17 cellular contexts compared by ENCODE assay signal in genomic region chr10:68899186-68899745, GRCh38. TPM values are rescaled to one million over a fixed set of nuclear protein-coding genes. Genes with fewer than 3 reads are reported as not detected.
DNase-seq lines count a peak whose midpoint lies in the region; ATAC-seq and TF ChIP-seq lines count a peak whose summit lies in the region.
"Had no signal": no experiment of that assay in that cellular context is flagged by ENCODE, and none has a peak within 500 bp of the region (broad histone marks: within the 10 kb centered on the region; RNA-seq: fewer than 3 reads in every experiment).

No MANE protein-coding gene starts in this region.

- H3K27me3 ChIP-seq in DND-41 (ENCODE audit: insufficient read depth, low read length, poor library complexity) = no peaks in the 10 kb centered on the region
- H3K27me3 ChIP-seq in neuronal stem cell (ENCODE audit: control insufficient read depth in 3 of 3, insufficient read depth in 3 of 3, low read depth in 1 of 3, low read length in 3 of 3) = no peaks in the 10 kb centered on the region
- no peaks in the 10 kb centered on the region for H3K27me3 ChIP-seq in Karpas-422 (ENCODE audit: low read length)
- H3K27me3 ChIP-seq: tibial artery had no signal

- no peak overlapping the region for H3K4ac ChIP-seq in neuronal stem cell (ENCODE audit: low read length)

- no peak overlapping the region for H3K9ac ChIP-seq in DND-41 (ENCODE audit: low read depth, low read length)
- no peak overlapping the region for H3K9ac ChIP-seq in neuronal stem cell (ENCODE audit: low read depth, low read length, poor library complexity)
- H3K9ac ChIP-seq in Karpas-422 (ENCODE audit: low read length) = no peak overlapping the region

- H3K18ac ChIP-seq in neuronal stem cell (ENCODE audit: low read length) = no peak overlapping the region

- WGBS in neuronal stem cell (ENCODE audit: extremely low coverage in 2 of 2, insufficient read length in 2 of 2, insufficient replicate concordance in 1 of 2), 2 donors = no CpG with 5 or more reads among the region's 8 CpGs

- peaks cover 32% of the 10 kb centered on the region for H3K79me2 ChIP-seq in DND-41 (ENCODE audit: insufficient read depth, low read length)
- peaks cover 31% of the 10 kb centered on the region for H3K79me2 ChIP-seq in Karpas-422 (ENCODE audit: low read length)

- no peak overlapping the region for H2BK12ac ChIP-seq in neuronal stem cell (ENCODE audit: low read length)

- no peak overlapping the region for H3K14ac ChIP-seq in neuronal stem cell (ENCODE audit: low read length)

- no peak overlapping the region for H2BK5ac ChIP-seq in neuronal stem cell (ENCODE audit: low read length)

- DNase-seq in NCI-H2227 treated with DMSO at 0.1 percent for 48 hours (lab: John Stamatoyannopoulos, UW) (peak; percentile 11), NCI-H2227 (lab: John Stamatoyannopoulos, UW; ENCODE audit: unreplicated experiment) (no peak), DND-41 (no peak), natural killer cell (no peak), neuronal stem cell (ENCODE audit: low spot score) (no peak), NCI-H526 treated with DMSO at 0.1 percent for 48 hours (lab: John Stamatoyannopoulos, UW) (no peak), Karpas-422 (no peak)
- no peak for DNase-seq in activated T-helper 2 cell treated with anti-CD3 and anti-CD28 coated beads, Interferon-gamma antibody, Interleukin-2, Interleukin-4, amounts not matched to agents 10 μg/mL and 5 μg/mL and 100 μg/mL, durations not matched to agents 14 hours and 24 hours and 36 hours (ENCODE audit: low spot score)
- DNase-seq: activated CD8-positive, alpha-beta memory T cell treated with anti-CD3 and anti-CD28 coated beads, Interleukin-2, amount 50 U/mL, for 4 hours; C1 segment of cervical spinal cord; NCI-H187 treated with DMSO at 0.1 percent for 48 hours; occipital lobe; PC-9; stimulated activated CD4-positive, alpha-beta T cell treated with anti-CD3 and anti-CD28 coated beads, Interleukin-2, amount 100 ng/mL, for 48 hours; tibial artery had no signal

- TF ChIP-seq CTCF in DND-41 (IDR thresholded peaks at IDR 0.05; ENCODE audit: borderline replicate concordance, extremely low read depth, low read length, poor library complexity, severe bottlenecking) (no peak), natural killer cell (IDR thresholded peaks at IDR 0.05) (no peak)

- H3K79me1 ChIP-seq in neuronal stem cell (ENCODE audit: low read depth, low read length) = no peaks in the 10 kb centered on the region

- no peak overlapping the region for H3K4me2 ChIP-seq in DND-41 (ENCODE audit: insufficient read depth, low read length)
- no peak overlapping the region for H3K4me2 ChIP-seq in neuronal stem cell (ENCODE audit: insufficient read depth, low read length, poor library complexity, severe bottlenecking)
- no peak overlapping the region for H3K4me2 ChIP-seq in Karpas-422 (ENCODE audit: low read depth, low read length, poor library complexity, severe bottlenecking)

- no peak overlapping the region for H2AK5ac ChIP-seq in neuronal stem cell (ENCODE audit: low read depth, low read length)

- H3K4me3 ChIP-seq in DND-41 (ENCODE audit: low read depth in 1 of 2, low read length in 2 of 2) (no peak overlapping the region), neuronal stem cell (ENCODE audit: low read length in 2 of 2) (no peak overlapping the region), Karpas-422 (ENCODE audit: low read length) (no peak overlapping the region)

- no peaks in the 10 kb centered on the region for H3K9me3 ChIP-seq in DND-41 (ENCODE audit: insufficient read depth, low read length, severe bottlenecking)
- no peaks in the 10 kb centered on the region for H3K9me3 ChIP-seq in neuronal stem cell (replicated peaks in 1 of 2; ENCODE audit: control insufficient read depth in 2 of 2, insufficient read depth in 1 of 2, low read depth in 1 of 2, low read length in 2 of 2)
- no peaks in the 10 kb centered on the region for H3K9me3 ChIP-seq in Karpas-422 (ENCODE audit: low read length)
- H3K9me3 ChIP-seq: tibial artery had no signal

- no peak overlapping the region for H3K23ac ChIP-seq in neuronal stem cell (ENCODE audit: low read depth, low read length, poor library complexity)

- no peak overlapping the region for H2BK15ac ChIP-seq in neuronal stem cell (ENCODE audit: low read length)

- peak overlapping the region; percentile 75; the same call in 1 of the 2 replicates for H2AFZ ChIP-seq in DND-41 (ENCODE audit: low read depth, low read length)
- no peak overlapping the region for H2AFZ ChIP-seq in neuronal stem cell (ENCODE audit: low read length)
- H2AFZ ChIP-seq in Karpas-422 (ENCODE audit: low read length) = no peak overlapping the region
- H2AFZ ChIP-seq: PC-9 had no signal

- no peak overlapping the region for H4K91ac ChIP-seq in neuronal stem cell (ENCODE audit: low read depth, low read length, poor library complexity)

- peak overlapping the region; percentile 92 for H3K4me3 Mint-ChIP-seq in activated T-helper 2 cell treated with anti-CD3 and anti-CD28 coated beads, Interferon-gamma antibody, Interleukin-2, Interleukin-4, amounts not matched to agents 10 μg/mL and 5 μg/mL and 100 μg/mL, durations not matched to agents 14 hours and 24 hours and 36 hours (ENCODE audit: low read depth)
- H3K4me3 Mint-ChIP-seq in natural killer cell = peak overlapping the region; percentile 97

- H3K36me3 ChIP-seq in DND-41 (ENCODE audit: insufficient read depth, low read length) = peaks cover 2% of the 10 kb centered on the region; the same call in 1 of the 2 replicates
- peaks cover 0 to 11% of the 10 kb centered on the region in 2 donors for H3K36me3 ChIP-seq in neuronal stem cell (replicated peaks in 1 of 2; ENCODE audit: control insufficient read depth in 2 of 2, insufficient read depth in 2 of 2, low read length in 2 of 2)
- H3K36me3 ChIP-seq in Karpas-422 (ENCODE audit: insufficient read depth, low read length) = peaks cover 7% of the 10 kb centered on the region; the same call in 1 of the 2 replicates
- H3K36me3 ChIP-seq: tibial artery had no signal

- intact Hi-C loops in activated T-helper 2 cell treated with anti-CD3 and anti-CD28 coated beads, Interferon-gamma antibody, Interleukin-2, Interleukin-4, amounts not matched to agents 10 μg/mL and 5 μg/mL and 100 μg/mL, durations not matched to agents 14 hours and 24 hours and 36 hours (cut with micrococcal nuclease) = loop anchor here (2.0 kb wide), 1 partner anchor 348 kb away; no protein-coding TSS in a partner anchor
- intact Hi-C loops in natural killer cell (cut with micrococcal nuclease) = no loop called here

- H4K20me1 ChIP-seq in DND-41 (ENCODE audit: insufficient read depth, low read length) = peaks cover 3% of the 10 kb centered on the region; the same call in 1 of the 2 replicates
- H4K20me1 ChIP-seq in Karpas-422 (ENCODE audit: insufficient read depth, low read depth, low read length) = peaks cover 6% of the 10 kb centered on the region; the same call in 1 of the 2 replicates

- no peak for ATAC-seq in DND-41 (ENCODE audit: insufficient read depth, low read depth)
- ATAC-seq in natural killer cell = no peak
- ATAC-seq: sciatic nerve had no signal

- H3K27ac ChIP-seq in DND-41 (ENCODE audit: low read length) (no peak overlapping the region), neuronal stem cell (replicated peaks; ENCODE audit: low read length) (no peak overlapping the region), Karpas-422 (ENCODE audit: low read length) (no peak overlapping the region)
- H3K27ac ChIP-seq: PC-9 had no signal

- H4K8ac ChIP-seq in neuronal stem cell (ENCODE audit: low read depth, low read length) = no peak overlapping the region

- no peak overlapping the region for H2BK120ac ChIP-seq in neuronal stem cell (ENCODE audit: low read depth, low read length)

- H3K4me1 Mint-ChIP-seq in activated T-helper 2 cell treated with anti-CD3 and anti-CD28 coated beads, Interferon-gamma antibody, Interleukin-2, Interleukin-4, amounts not matched to agents 10 μg/mL and 5 μg/mL and 100 μg/mL, durations not matched to agents 14 hours and 24 hours and 36 hours (ENCODE audit: low read depth) = peaks cover 29% of the 10 kb centered on the region
- H3K4me1 Mint-ChIP-seq in natural killer cell = peaks cover 27 to 36% of the 10 kb centered on the region in 2 donors

- H3K4me1 ChIP-seq in DND-41 (ENCODE audit: insufficient read depth, low read length) (peaks cover 35% of the 10 kb centered on the region), neuronal stem cell (ENCODE audit: control insufficient read depth in 2 of 2, insufficient read depth in 1 of 2, low read depth in 1 of 2, low read length in 2 of 2) (peaks cover 0 to 16% of the 10 kb centered on the region in 2 donors), Karpas-422 (ENCODE audit: low read length) (peaks cover 18% of the 10 kb centered on the region)

- peaks cover 7% of the 10 kb centered on the region for H3K27me3 Mint-ChIP-seq in activated T-helper 2 cell treated with anti-CD3 and anti-CD28 coated beads, Interferon-gamma antibody, Interleukin-2, Interleukin-4, amounts not matched to agents 10 μg/mL and 5 μg/mL and 100 μg/mL, durations not matched to agents 14 hours and 24 hours and 36 hours (ENCODE audit: low read depth)
- peaks cover 6 to 7% of the 10 kb centered on the region in 2 donors for H3K27me3 Mint-ChIP-seq in natural killer cell (ENCODE audit: low read depth in 2 of 2)
- H3K27me3 Mint-ChIP-seq: central memory CD8-positive, alpha-beta T cell had no signal

- H3K9me2 ChIP-seq in Karpas-422 (replicated peaks; ENCODE audit: insufficient read depth, low read length) = no peaks in the 10 kb centered on the region

- H3K27ac Mint-ChIP-seq in activated T-helper 2 cell treated with anti-CD3 and anti-CD28 coated beads, Interferon-gamma antibody, Interleukin-2, Interleukin-4, amounts not matched to agents 10 μg/mL and 5 μg/mL and 100 μg/mL, durations not matched to agents 14 hours and 24 hours and 36 hours = no peak overlapping the region
- peak overlapping the region; percentile 42 to 99 for H3K27ac Mint-ChIP-seq in natural killer cell

- H3K36me3 Mint-ChIP-seq in activated T-helper 2 cell treated with anti-CD3 and anti-CD28 coated beads, Interferon-gamma antibody, Interleukin-2, Interleukin-4, amounts not matched to agents 10 μg/mL and 5 μg/mL and 100 μg/mL, durations not matched to agents 14 hours and 24 hours and 36 hours (ENCODE audit: low read depth) = peaks cover 25% of the 10 kb centered on the region
- no peaks in the 10 kb centered on the region for H3K36me3 Mint-ChIP-seq in natural killer cell

- H3K9me3 Mint-ChIP-seq in activated T-helper 2 cell treated with anti-CD3 and anti-CD28 coated beads, Interferon-gamma antibody, Interleukin-2, Interleukin-4, amounts not matched to agents 10 μg/mL and 5 μg/mL and 100 μg/mL, durations not matched to agents 14 hours and 24 hours and 36 hours = no peaks in the 10 kb centered on the region
- H3K9me3 Mint-ChIP-seq in natural killer cell = no peaks in the 10 kb centered on the region
- H3K9me3 Mint-ChIP-seq: central memory CD8-positive, alpha-beta T cell had no signal

RNA-seq across cellular contexts. Expression of gene DDX50, which starts 1.8 kb away (rescaled TPM):
- total RNA-seq in activated T-helper 2 cell treated with anti-CD3 and anti-CD28 coated beads, Interferon-gamma antibody, Interleukin-2, Interleukin-4, amounts not matched to agents 10 μg/mL and 5 μg/mL and 100 μg/mL, durations not matched to agents 14 hours and 24 hours and 36 hours = 57.0 and 63.4 TPM in 2 replicates
- 10 to 100 TPM; 28.3 to 33.1 (median 31.9) TPM for total RNA-seq in natural killer cell
- polyA plus RNA-seq in neuronal stem cell (2013, experiment 1 of 2) = 56.7 TPM
- polyA plus RNA-seq in neuronal stem cell (2013, experiment 2 of 2) = 55.5 TPM
- 48.3 and 61.1 TPM in 2 replicates for total RNA-seq in Karpas-422 (2014; rRNA removed; shearing (Covaris generic); ENCODE audit: low replicate concordance)

RNA-seq across cellular contexts. Expression of gene DDX21, which starts 56.7 kb away (rescaled TPM):
- 205 and 210 TPM in 2 replicates for total RNA-seq in activated T-helper 2 cell treated with anti-CD3 and anti-CD28 coated beads, Interferon-gamma antibody, Interleukin-2, Interleukin-4, amounts not matched to agents 10 μg/mL and 5 μg/mL and 100 μg/mL, durations not matched to agents 14 hours and 24 hours and 36 hours
- 10 to 100 TPM; 59.0 to 62.1 (median 59.8) TPM for total RNA-seq in natural killer cell
- 48.7 TPM for polyA plus RNA-seq in neuronal stem cell (2013, experiment 1 of 2)
- polyA plus RNA-seq in neuronal stem cell (2013, experiment 2 of 2) = 50.0 TPM
- 87.0 and 89.8 TPM in 2 replicates for total RNA-seq in Karpas-422 (2014; rRNA removed; shearing (Covaris generic); ENCODE audit: low replicate concordance)
